In the genomic region with DNA sequence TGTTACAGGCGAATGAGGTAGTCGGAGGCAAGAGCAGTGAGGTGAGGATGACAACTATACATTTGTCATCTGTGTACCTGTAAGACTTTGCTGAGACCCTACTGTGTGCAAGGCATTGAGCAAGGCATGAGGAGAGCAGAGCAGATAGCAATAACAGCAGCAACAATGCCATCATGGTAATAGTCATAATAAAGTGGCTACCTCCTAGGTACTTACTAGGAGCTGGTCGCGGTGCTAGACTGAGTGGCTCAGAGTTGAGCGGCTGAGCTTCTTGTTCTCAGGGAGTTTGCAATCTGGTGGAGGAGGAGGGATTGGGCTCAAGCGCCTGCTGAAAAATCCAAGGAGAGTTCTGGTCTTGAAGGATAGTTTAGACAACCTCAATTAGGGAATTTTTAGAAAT, we compare ENCODE assay signal across 28 cellular contexts.
"Had no signal": no experiment of that assay in that cellular context is flagged by ENCODE, and none has a peak within 500 bp of the region (broad histone marks: within the 10 kb centered on the region; RNA-seq: fewer than 3 reads in every experiment).

No MANE protein-coding gene starts in this region.

- H3K36me3 Mint-ChIP-seq: activated CD4-positive, alpha-beta memory T cell treated with anti-CD3 and anti-CD28 coated beads for 36 hours; immature natural killer cell; mesothelial cell of epicardium; stimulated activated naive B cell treated with anti-CD40 and anti-IgM and Interleukin-4, amounts not matched to agents 10 μg/mL and 1 μg/mL and 100 μg/mL, for 72 hours had no signal

- ATAC-seq: activated T-helper 17 cell treated with anti-CD3 and anti-CD28 coated beads, Interleukin-2, amount 50 U/mL, for 72 hours; body of pancreas; effector memory CD8-positive, alpha-beta T cell; heart left ventricle; left colon; naive thymus-derived CD4-positive, alpha-beta T cell; pancreas; sciatic nerve; stimulated activated naive B cell treated with anti-CD40 and anti-IgM and Interleukin-4, amounts not matched to agents 10 μg/mL and 1 μg/mL and 100 μg/mL, for 72 hours had no signal

- H3K9me3 Mint-ChIP-seq: activated CD4-positive, alpha-beta memory T cell treated with anti-CD3 and anti-CD28 coated beads for 36 hours; activated T-cell treated with anti-CD3 and anti-CD28 coated beads, Interleukin-2, amount 50 U/mL, for 24 hours; activated T-helper 17 cell treated with anti-CD3 and anti-CD28 coated beads, Interleukin-2, amount 50 U/mL, for 72 hours; effector memory CD8-positive, alpha-beta T cell; immature natural killer cell; mesothelial cell of epicardium; naive thymus-derived CD4-positive, alpha-beta T cell; stimulated activated naive B cell treated with anti-CD40 and anti-IgM and Interleukin-4, amounts not matched to agents 10 μg/mL and 1 μg/mL and 100 μg/mL, for 72 hours had no signal

- H3K4me3 Mint-ChIP-seq: activated CD4-positive, alpha-beta memory T cell treated with anti-CD3 and anti-CD28 coated beads for 36 hours; activated T-cell treated with anti-CD3 and anti-CD28 coated beads, Interleukin-2, amount 50 U/mL, for 24 hours; activated T-helper 17 cell treated with anti-CD3 and anti-CD28 coated beads, Interleukin-2, amount 50 U/mL, for 72 hours; immature natural killer cell; mesothelial cell of epicardium; naive thymus-derived CD4-positive, alpha-beta T cell; stimulated activated naive B cell treated with anti-CD40 and anti-IgM and Interleukin-4, amounts not matched to agents 10 μg/mL and 1 μg/mL and 100 μg/mL, for 72 hours had no signal

- DNase-seq: activated CD4-positive, alpha-beta memory T cell treated with anti-CD3 and anti-CD28 coated beads for 36 hours; activated CD4-positive, alpha-beta T cell treated with anti-CD3 and anti-CD28 coated beads for 48 hours; activated CD8-positive, alpha-beta memory T cell treated with anti-CD3 and anti-CD28 coated beads, Interleukin-2, amount 50 U/mL, for 48 hours; activated gamma-delta T cell treated with Interleukin-2 at 50 U/mL for 16 hours; activated naive CD4-positive, alpha-beta T cell treated with anti-CD3 and anti-CD28 coated beads, Interleukin-2, amount 50 U/mL, for 16 hours; activated T-cell treated with anti-CD3 and anti-CD28 coated beads, Interleukin-2, amount 50 U/mL, for 24 hours; anterior cingulate cortex; body of pancreas; cerebellar nuclear complex; effector memory CD8-positive, alpha-beta T cell; hypothalamus; immature natural killer cell; kidney; left colon; naive thymus-derived CD4-positive, alpha-beta T cell; pancreas; retina; small intestine; stimulated activated CD4-positive, alpha-beta T cell treated with anti-CD3 and anti-CD28 coated beads, Interleukin-4, amount 100 ng/mL, for 4 hours; stimulated activated CD8-positive, alpha-beta memory T cell treated with anti-CD3 and anti-CD28 coated beads, Interleukin-4, amount 100 ng/mL, for 48 hours; stimulated activated naive B cell treated with anti-CD40 and anti-IgM and Interleukin-4, amounts not matched to agents 10 μg/mL and 1 μg/mL and 100 μg/mL, for 72 hours; stomach; thyroid gland; upper lobe of left lung had no signal

- H3K27ac Mint-ChIP-seq: activated CD4-positive, alpha-beta memory T cell treated with anti-CD3 and anti-CD28 coated beads for 36 hours; activated T-cell treated with anti-CD3 and anti-CD28 coated beads, Interleukin-2, amount 50 U/mL, for 24 hours; activated T-helper 17 cell treated with anti-CD3 and anti-CD28 coated beads, Interleukin-2, amount 50 U/mL, for 72 hours; mesothelial cell of epicardium; stimulated activated naive B cell treated with anti-CD40 and anti-IgM and Interleukin-4, amounts not matched to agents 10 μg/mL and 1 μg/mL and 100 μg/mL, for 72 hours had no signal

- H3K4me1 Mint-ChIP-seq: mesothelial cell of epicardium had no signal

- H3K27me3 Mint-ChIP-seq: activated CD4-positive, alpha-beta memory T cell treated with anti-CD3 and anti-CD28 coated beads for 36 hours; activated T-cell treated with anti-CD3 and anti-CD28 coated beads, Interleukin-2, amount 50 U/mL, for 24 hours; activated T-helper 17 cell treated with anti-CD3 and anti-CD28 coated beads, Interleukin-2, amount 50 U/mL, for 72 hours; effector memory CD8-positive, alpha-beta T cell had no signal
